11 cellular contexts compared by ENCODE assay signal in the genomic region with DNA sequence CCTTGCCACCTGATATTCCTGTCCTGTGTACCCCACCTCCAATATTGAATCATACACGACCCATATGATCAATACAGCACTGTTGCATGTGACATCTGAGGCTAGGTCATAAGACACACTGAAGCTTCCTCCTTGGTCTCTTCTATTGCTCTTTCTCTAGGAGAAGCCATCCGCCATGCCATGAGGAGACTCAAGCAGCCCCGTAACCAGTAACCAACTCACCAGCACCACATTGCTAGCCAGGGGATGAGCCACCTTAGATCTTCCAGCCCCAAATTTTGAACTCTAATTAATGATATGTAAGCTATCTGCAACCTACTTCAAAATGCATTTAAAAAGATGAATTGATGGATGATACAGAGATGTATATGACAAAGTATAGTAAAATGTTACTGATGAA. TPM values are rescaled to one million over a fixed set of nuclear protein-coding genes. Genes with fewer than 3 reads are reported as not detected.
DNase-seq lines count a peak whose midpoint lies in the region; TF ChIP-seq lines count a peak whose summit lies in the region.
"Had no signal": no experiment of that assay in that cellular context is flagged by ENCODE, and none has a peak within 500 bp of the region (broad histone marks: within the 10 kb centered on the region; RNA-seq: fewer than 3 reads in every experiment).

No MANE protein-coding gene starts in this region.

- H3K4me1 Mint-ChIP-seq in HFFc6 (ENCODE audit: low read depth), result peaks cover 14% of the 10 kb centered on the region

- H2AFZ ChIP-seq in ACC112 (ENCODE audit: low read length, unreplicated experiment), result peak overlapping the region; percentile 90

- peak overlapping the region; percentile 90; the same call in 1 of the 2 replicates for H3K27ac ChIP-seq in ACC112 (ENCODE audit: low read depth, low read length)
- no peak overlapping the region for H3K27ac ChIP-seq in mesodermal cell (ENCODE audit: low read depth, low read length, severe bottlenecking)
- H3K27ac ChIP-seq in tibial nerve, result peak overlapping the region in 1 of 4 donors; percentile 92

- WGBS in mesodermal cell (ENCODE audit: insufficient coverage in 2 of 2), 2 experiments, result 92 to 100% methylated on average over 1 to 3 of the region's 3 CpGs
- 97 to 98% methylated on average over 3 of the region's 3 CpGs for WGBS in tibial nerve, 2 donors

- DNase-seq in HFFc6 (no peak), adipocyte (ENCODE audit: low read depth) (no peak), GM03348 (ENCODE audit: low spot score) (no peak), DMS79 (lab: John Stamatoyannopoulos, UW) (no peak), tibial nerve (ENCODE audit: low spot score in 2 of 2) (no peak)
- DNase-seq in stimulated activated CD4-positive, alpha-beta T cell treated with anti-CD3 and anti-CD28 coated beads, Interleukin-4, amount 100 ng/mL, for 24 hours, result no peak
- DNase-seq: IMR-90 had no signal

- peaks cover 7% of the 10 kb centered on the region for H3K9me3 ChIP-seq in adipocyte (ENCODE audit: control insufficient read depth, low read length)
- H3K9me3 ChIP-seq in mesodermal cell (ENCODE audit: control insufficient read depth, low read length), result peaks cover 35% of the 10 kb centered on the region
- H3K9me3 ChIP-seq in tibial nerve, result peaks cover 0 to 49% (median 6%) of the 10 kb centered on the region in 4 donors

- H3K36me3 ChIP-seq in ACC112 (ENCODE audit: insufficient read depth, low read length) (no peaks in the 10 kb centered on the region; the same call in 1 of the 2 replicates), adipocyte (ENCODE audit: control insufficient read depth, insufficient read depth, low read length, severe bottlenecking) (no peaks in the 10 kb centered on the region), mesodermal cell (ENCODE audit: control insufficient read depth, insufficient read depth, low read length) (no peaks in the 10 kb centered on the region), tibial nerve (peaks cover 0 to 33% (median 0%) of the 10 kb centered on the region in 3 donors)

- H3K27me3 Mint-ChIP-seq in HFFc6 (ENCODE audit: insufficient read depth), result peaks cover 4% of the 10 kb centered on the region

- H3K4me3 Mint-ChIP-seq in HFFc6, result peak overlapping the region; percentile 94

- peak overlapping the region; percentile 94 for H3K27ac Mint-ChIP-seq in HFFc6

- H3K4me3 ChIP-seq in ACC112 (ENCODE audit: low read depth, low read length) (peak overlapping the region; percentile 93), adipocyte (ENCODE audit: low read length) (peak overlapping the region; percentile 86), mesodermal cell (ENCODE audit: extremely low read depth, insufficient read depth, low read length, poor library complexity, severe bottlenecking) (peak overlapping the region; percentile 59), tibial nerve (peak overlapping the region in 2 of 4 donors; percentile 67 to 72)

- TF ChIP-seq CTCF in HFFc6 (IDR thresholded peaks at IDR 0.05) (no peak), tibial nerve (IDR thresholded peaks at IDR 0.05) (no peak)

- H3K9me3 Mint-ChIP-seq in HFFc6, result peaks cover 28% of the 10 kb centered on the region

- no peaks in the 10 kb centered on the region for H3K79me2 ChIP-seq in ACC112 (ENCODE audit: control insufficient read depth, insufficient read depth, low read length, unreplicated experiment)

- TF ChIP-seq EP300 in tibial nerve (IDR thresholded peaks at IDR 0.05), result no peak

- H3K9ac ChIP-seq in adipocyte (ENCODE audit: low read length), result peak overlapping the region; percentile 97

- TF ChIP-seq POLR2A in tibial nerve (IDR thresholded peaks at IDR 0.05), result no peak

- no peaks in the 10 kb centered on the region for H3K4me1 ChIP-seq in ACC112 (ENCODE audit: control insufficient read depth, insufficient read depth, low read length, unreplicated experiment)
- H3K4me1 ChIP-seq in adipocyte (ENCODE audit: control insufficient read depth, insufficient read depth, low read length), result peaks cover 3% of the 10 kb centered on the region
- H3K4me1 ChIP-seq in mesodermal cell (ENCODE audit: control insufficient read depth, insufficient read depth, low read length, poor library complexity, severe bottlenecking), result peaks cover 4% of the 10 kb centered on the region
- H3K4me1 ChIP-seq in tibial nerve, result peaks cover 0 to 6% (median 0%) of the 10 kb centered on the region in 4 donors

- no peaks in the 10 kb centered on the region for H3K27me3 ChIP-seq in ACC112 (ENCODE audit: insufficient read depth, low read length)
- no peaks in the 10 kb centered on the region for H3K27me3 ChIP-seq in adipocyte (replicated peaks; ENCODE audit: control insufficient read depth, insufficient read depth, low read length)
- H3K27me3 ChIP-seq in tibial nerve, result no peaks in the 10 kb centered on the region

- H3K36me3 Mint-ChIP-seq in HFFc6 (ENCODE audit: low read depth), result peaks cover 31% of the 10 kb centered on the region

RNA-seq across cellular contexts. Expression of a gene that starts 28.6 kb away (rescaled TPM):
- 1 to 10 TPM; 7.8 to 9.3 (median 8.7) TPM for total RNA-seq in HFFc6 (2021; fragmentation: NEBNext Ultra II Directional; extraction: Animal tissue kit (Norgen Biotek cat#: 25700))
- polyA plus RNA-seq in mesodermal cell (2013, experiment 1 of 2), result 4.0 TPM
- 3.8 TPM for polyA plus RNA-seq in mesodermal cell (2013, experiment 2 of 2)
- total RNA-seq in tibial nerve, result 10 to 100 TPM in 1 of 4 donors, 1 to 10 TPM in 3; 7.3 to 14.6 (median 9.8) TPM

RNA-seq across cellular contexts. Expression of a gene that starts 39.6 kb away (rescaled TPM):
- total RNA-seq in HFFc6 (2021; fragmentation: NEBNext Ultra II Directional; extraction: Animal tissue kit (Norgen Biotek cat#: 25700)), result not detected
- polyA plus RNA-seq in mesodermal cell (2013, experiment 1 of 2), result not detected
- polyA plus RNA-seq in mesodermal cell (2013, experiment 2 of 2), result not detected
- total RNA-seq in tibial nerve, result not detected
- total RNA-seq: bronchial epithelial cell, IMR-90, mononuclear cell had no signal
- polyA plus RNA-seq: IMR-90 had no signal

RNA-seq across cellular contexts. Expression of a gene that starts 49.0 kb away (rescaled TPM):
- not detected for total RNA-seq in HFFc6 (2021; fragmentation: NEBNext Ultra II Directional; extraction: Animal tissue kit (Norgen Biotek cat#: 25700))
- not detected for polyA plus RNA-seq in mesodermal cell (2013, experiment 1 of 2)
- polyA plus RNA-seq in mesodermal cell (2013, experiment 2 of 2), result not detected
- not detected for total RNA-seq in tibial nerve
- total RNA-seq: bronchial epithelial cell, IMR-90, mononuclear cell had no signal
- polyA plus RNA-seq: IMR-90 had no signal

RNA-seq across cellular contexts. Expression of a gene that starts 58.1 kb away (rescaled TPM):
- total RNA-seq in HFFc6 (2021; fragmentation: NEBNext Ultra II Directional; extraction: Animal tissue kit (Norgen Biotek cat#: 25700)), result not detected
- not detected for polyA plus RNA-seq in mesodermal cell (2013, experiment 1 of 2)
- polyA plus RNA-seq in mesodermal cell (2013, experiment 2 of 2), result not detected
- not detected for total RNA-seq in tibial nerve
- total RNA-seq: bronchial epithelial cell, IMR-90, mononuclear cell had no signal
- polyA plus RNA-seq: IMR-90 had no signal
